In genomic region chr13:109323338-109323737, GRCh38 we compare ENCODE assay signal across 23 cellular contexts.
"Had no signal": no experiment of that assay in that cellular context is flagged by ENCODE, and none has a peak within 500 bp of the region (broad histone marks: within the 10 kb centered on the region; RNA-seq: fewer than 3 reads in every experiment).

No MANE protein-coding gene starts in this region.

- H3K27me3 ChIP-seq: stomach, testis, tibial artery, tibial nerve, transverse colon, upper lobe of left lung, upper lobe of right lung, uterus, vagina had no signal

- H3K27ac ChIP-seq: stomach, suprapubic skin, testis, thoracic aorta, thyroid gland, tibial artery, tibial nerve, transverse colon, upper lobe of left lung, upper lobe of right lung, uterus, vagina had no signal

- H3K4me1 ChIP-seq: stomach, suprapubic skin, testis, thyroid gland, tibial artery, tibial nerve, transverse colon, upper lobe of left lung, upper lobe of right lung, uterus, vagina had no signal

- H3K36me3 ChIP-seq: stomach, suprapubic skin, thoracic aorta, thyroid gland, tibial artery, tibial nerve, transverse colon, upper lobe of left lung, upper lobe of right lung, uterus, vagina had no signal

- H3K4me3 ChIP-seq: stomach, suprapubic skin, testis, thoracic aorta, thyroid gland, tibial artery, tibial nerve, transverse colon, upper lobe of left lung, upper lobe of right lung, uterus, vagina had no signal

- DNase-seq: stimulated activated CD4-positive, alpha-beta T cell treated with anti-CD3 and anti-CD28 coated beads, Interleukin-2, amount 100 ng/mL, for 48 hours; stimulated activated CD4-positive, alpha-beta T cell treated with anti-CD3 and anti-CD28 coated beads, Interleukin-4, amount 100 ng/mL, for 1 hour; stimulated activated CD4-positive, alpha-beta T cell treated with anti-CD3 and anti-CD28 coated beads, Interleukin-4, amount 100 ng/mL, for 24 hours; stimulated activated CD4-positive, alpha-beta T cell treated with anti-CD3 and anti-CD28 coated beads, Interleukin-4, amount 100 ng/mL, for 4 hours; stimulated activated CD8-positive, alpha-beta memory T cell treated with anti-CD3 and anti-CD28 coated beads, Interleukin-4, amount 100 ng/mL, for 48 hours; stimulated activated naive B cell treated with anti-CD40 and anti-IgM and Interleukin-4, amounts not matched to agents 10 μg/mL and 1 μg/mL and 100 μg/mL, for 72 hours; stimulated activated naive CD4-positive, alpha-beta T cell; stimulated activated naive CD4-positive, alpha-beta T cell treated with Interleukin-2 at 50 U/mL for 16 hours; stimulated activated naive CD8-positive, alpha-beta T cell treated with anti-CD3 and anti-CD28 coated beads, Interleukin-15, amount 100 ng/mL, for 72 hours; stimulated activated naive CD8-positive, alpha-beta T cell treated with anti-CD3 and anti-CD28 coated beads, Interleukin-15, Interleukin-2, amounts not matched to agents 100 U/mL and 50 U/mL, for 24 hours; stomach; substantia nigra; testis; thyroid gland; tibial artery; transverse colon; upper lobe of left lung; upper lobe of right lung; uterus had no signal

- H3K9me3 ChIP-seq: suprapubic skin, testis, thoracic aorta, thyroid gland, tibial artery, transverse colon, upper lobe of left lung, upper lobe of right lung, uterus, vagina had no signal
